ENCODE assay signal across 10 cellular contexts in genomic region chr6:87376643-87377042, GRCh38. TPM values are rescaled to one million over a fixed set of nuclear protein-coding genes. Genes with fewer than 3 reads are reported as not detected.
"Had no signal": no experiment of that assay in that cellular context is flagged by ENCODE, and none has a peak within 500 bp of the region (broad histone marks: within the 10 kb centered on the region; RNA-seq: fewer than 3 reads in every experiment).

No MANE protein-coding gene starts in this region.

- H3K4me3 ChIP-seq: K562 had no signal

- H3K27ac ChIP-seq: HL-60, KMS-11 had no signal

- DNase-seq: IMR-90, KBM-7, KG1 had no signal

- H3K27ac Mint-ChIP-seq: IgD-negative memory B cell had no signal

- H3K4me2 ChIP-seq: KMS-11 had no signal

- ATAC-seq: HepG2, K562 had no signal

- H3K9me3 Mint-ChIP-seq: IgD-negative memory B cell had no signal

- H3K9ac ChIP-seq: KMS-11 had no signal

- H3K27me3 Mint-ChIP-seq: IgD-negative memory B cell had no signal

RNA-seq across cellular contexts. Expression of gene CFAP206, which starts 31.1 kb away (rescaled TPM):
- total RNA-seq: HepG2, HT-29, HT1080 had no signal

RNA-seq across cellular contexts. Expression of gene C6orf163, which starts 32.0 kb away (rescaled TPM):
- total RNA-seq: HT-29 had no signal

RNA-seq across cellular contexts. Expression of gene GJB7, which starts 47.6 kb away (rescaled TPM):
- total RNA-seq: HepG2, HT-29, HT1080, IMR-90 had no signal
